8 cellular contexts compared by ENCODE assay signal in genomic region chr15:75043509-75044257, GRCh38. TPM values are rescaled to one million over a fixed set of nuclear protein-coding genes. Genes with fewer than 3 reads are reported as not detected.
A peak's percentile ranks its signal among the peaks of the same experiment; 100 is the strongest.
DNase-seq lines count a peak whose midpoint lies in the region; ATAC-seq and TF ChIP-seq lines count a peak whose summit lies in the region.

No MANE protein-coding gene starts in this region.

- H3K27ac Mint-ChIP-seq in chondrocyte (ENCODE audit: unreplicated experiment), result peak overlapping the region; percentile 98
- H3K27ac Mint-ChIP-seq in activated naive CD4-positive, alpha-beta T cell treated with anti-CD3 and anti-CD28 coated beads for 36 hours, result no peak overlapping the region

- CTCF ChIA-PET in AG04450 (lab: Charles Lee), result interaction anchor here (0.6 to 3.8 kb wide), 15 partner anchors 9 to 370 kb away, joined by 3 to 35 read pairs (median 4); partner anchors contain the start of gene C15orf39
- CTCF ChIA-PET in activated naive CD4-positive, alpha-beta T cell treated with anti-CD3 and anti-CD28 coated beads for 36 hours (lab: Charles Lee), result interaction anchor here (0.6 to 3.3 kb wide), 6 partner anchors 17 to 896 kb away, joined by 3 to 20 read pairs (median 4); partner anchors contain the start of gene C15orf39

- peak overlapping the region; percentile 46; the same call in 1 of the 2 replicates for H3K4me2 ChIP-seq in OCI-LY1 (ENCODE audit: low read length)

- H3K9me3 Mint-ChIP-seq in chondrocyte (ENCODE audit: low read depth), result no peaks in the 10 kb centered on the region
- H3K9me3 Mint-ChIP-seq in activated naive CD4-positive, alpha-beta T cell treated with anti-CD3 and anti-CD28 coated beads for 36 hours, result no peaks in the 10 kb centered on the region

- peak; percentile 66 for TF ChIP-seq CTCF in AG04450 (IDR thresholded peaks at IDR 0.05; ENCODE audit: low read depth, low read length)
- TF ChIP-seq CTCF in OCI-LY1 (IDR thresholded peaks at IDR 0.05; ENCODE audit: low read length), result no peak
- peak; percentile 78 for TF ChIP-seq CTCF in chondrocyte (IDR thresholded peaks at IDR 0.05)
- TF ChIP-seq CTCF in right lobe of liver (IDR thresholded peaks at IDR 0.05), result peak; percentile 33 to 49 (median 44)

- no peaks in the 10 kb centered on the region for H3K27me3 Mint-ChIP-seq in chondrocyte (ENCODE audit: low read depth)
- H3K27me3 Mint-ChIP-seq in activated naive CD4-positive, alpha-beta T cell treated with anti-CD3 and anti-CD28 coated beads for 36 hours (ENCODE audit: low read depth), result no peaks in the 10 kb centered on the region

- peak overlapping the region; percentile 94 for H3K27ac ChIP-seq in AG04450 (ENCODE audit: low read depth, low read length)
- H3K27ac ChIP-seq in OCI-LY1 (ENCODE audit: low read depth, low read length, poor library complexity, severe bottlenecking), result peak overlapping the region; percentile 76
- peak overlapping the region; percentile 63 to 83 (median 67) for H3K27ac ChIP-seq in right lobe of liver
- peak overlapping the region; percentile 97 for H3K27ac ChIP-seq in subcutaneous abdominal adipose tissue (ENCODE audit: low read depth, low read length)

- no peaks in the 10 kb centered on the region for H3K27me3 ChIP-seq in AG04450 (ENCODE audit: control insufficient read depth, insufficient read depth, low read length)
- no peaks in the 10 kb centered on the region for H3K27me3 ChIP-seq in OCI-LY1 (ENCODE audit: insufficient read depth, low read length)
- H3K27me3 ChIP-seq in right lobe of liver, result no peaks in the 10 kb centered on the region
- peaks cover 0 to 10% (median 0%) of the 10 kb centered on the region in 5 donors for H3K27me3 ChIP-seq in subcutaneous abdominal adipose tissue (ENCODE audit: control insufficient read depth in 5 of 5, insufficient read depth in 4 of 5, low read length in 5 of 5)

- H3K4me1 Mint-ChIP-seq in chondrocyte (ENCODE audit: low read depth), result peaks cover 60% of the 10 kb centered on the region
- peaks cover 5% of the 10 kb centered on the region for H3K4me1 Mint-ChIP-seq in activated naive CD4-positive, alpha-beta T cell treated with anti-CD3 and anti-CD28 coated beads for 36 hours (ENCODE audit: low read depth)

- peak; percentile 12 for TF ChIP-seq POLR2A in right lobe of liver (IDR thresholded peaks at IDR 0.05)

- H3K4me3 ChIP-seq in AG04450 (ENCODE audit: low read depth, low read length) (0 out of 2 replicates have a peak overlapping the region, but pooled peaks have one; percentile 10), OCI-LY1 (ENCODE audit: low read depth, low read length, poor library complexity, severe bottlenecking) (no peak overlapping the region), right lobe of liver (peak overlapping the region in 1 of 3 donors; percentile 11), subcutaneous abdominal adipose tissue (ENCODE audit: low read depth in 1 of 5, low read length in 5 of 5) (peak overlapping the region; percentile 26 to 57 (median 50))

- H3K9me2 ChIP-seq in OCI-LY1 (ENCODE audit: low read depth, low read length), result no peaks in the 10 kb centered on the region

- no peaks in the 10 kb centered on the region for H3F3A ChIP-seq in OCI-LY1 (ENCODE audit: insufficient read depth, low read length)

- no peaks in the 10 kb centered on the region for H3K79me2 ChIP-seq in OCI-LY1 (ENCODE audit: insufficient read depth, low read length)

- peak overlapping the region; percentile 2 for H3K4me3 Mint-ChIP-seq in chondrocyte (ENCODE audit: unreplicated experiment)
- no peak overlapping the region for H3K4me3 Mint-ChIP-seq in activated naive CD4-positive, alpha-beta T cell treated with anti-CD3 and anti-CD28 coated beads for 36 hours

- DNase-seq in AG04450 (ENCODE audit: low read depth, low spot score) (peak; percentile 98), chondrocyte (ENCODE audit: low spot score) (peak; percentile 98), right lobe of liver (peak; percentile 93 to 94 (median 94))
- DNase-seq in activated naive CD4-positive, alpha-beta T cell treated with anti-CD3 and anti-CD28 coated beads for 36 hours, result no peak

- intact Hi-C loops in right lobe of liver (cut with DNase I), result no loop called here
- intact Hi-C loops in activated naive CD4-positive, alpha-beta T cell treated with anti-CD3 and anti-CD28 coated beads for 36 hours (cut with micrococcal nuclease), result loop anchor here (1.0 kb wide), 1 partner anchor 161 kb away; no protein-coding TSS in a partner anchor

- H3K4me1 ChIP-seq in OCI-LY1 (ENCODE audit: insufficient read depth, low read length, severe bottlenecking) (peaks cover 36% of the 10 kb centered on the region), right lobe of liver (peaks cover 0 to 39% (median 12%) of the 10 kb centered on the region in 4 donors), subcutaneous abdominal adipose tissue (ENCODE audit: control insufficient read depth in 5 of 5, insufficient read depth in 5 of 5, low read length in 5 of 5) (peaks cover 42 to 77% (median 68%) of the 10 kb centered on the region in 5 donors)

- H3K9ac ChIP-seq in OCI-LY1 (ENCODE audit: low read length), result no peak overlapping the region; the same call in 1 of the 2 replicates
- H3K9ac ChIP-seq in subcutaneous abdominal adipose tissue (ENCODE audit: low read length in 5 of 5), result peak overlapping the region; percentile 14 to 99 (median 62)

- peaks cover 52% of the 10 kb centered on the region for H3K36me3 ChIP-seq in OCI-LY1 (ENCODE audit: insufficient read depth, low read length)
- no peaks in the 10 kb centered on the region for H3K36me3 ChIP-seq in right lobe of liver
- H3K36me3 ChIP-seq in subcutaneous abdominal adipose tissue (ENCODE audit: control insufficient read depth in 5 of 5, insufficient read depth in 5 of 5, low read length in 5 of 5), result peaks cover 0 to 5% (median 0%) of the 10 kb centered on the region in 5 donors

- H3K36me3 Mint-ChIP-seq in chondrocyte (ENCODE audit: low read depth), result peaks cover 1% of the 10 kb centered on the region
- H3K36me3 Mint-ChIP-seq in activated naive CD4-positive, alpha-beta T cell treated with anti-CD3 and anti-CD28 coated beads for 36 hours (ENCODE audit: low read depth), result peaks cover 3% of the 10 kb centered on the region

- POLR2A ChIA-PET in AG04450 (lab: Yijun Ruan, JAX), result interaction anchor here (0.6 to 2.6 kb wide), 12 partner anchors 11 to 173 kb away, joined by 3 to 28 read pairs (median 5); partner anchors contain the start of genes C15orf39 and PPCDC

- H4K20me1 ChIP-seq in OCI-LY1 (ENCODE audit: insufficient read depth, low read length), result no peaks in the 10 kb centered on the region

- no peaks in the 10 kb centered on the region for H3K9me3 ChIP-seq in AG04450 (ENCODE audit: control insufficient read depth, insufficient read depth, low read length)
- no peaks in the 10 kb centered on the region for H3K9me3 ChIP-seq in OCI-LY1 (ENCODE audit: low read length)
- no peaks in the 10 kb centered on the region for H3K9me3 ChIP-seq in right lobe of liver
- no peaks in the 10 kb centered on the region for H3K9me3 ChIP-seq in subcutaneous abdominal adipose tissue (ENCODE audit: control insufficient read depth in 5 of 5, low read length in 5 of 5)

- ATAC-seq in GM18511 (IDR thresholded peaks at IDR 0.05; ENCODE audit: unreplicated experiment) (peak; percentile 38), HG02938 (IDR thresholded peaks at IDR 0.05; ENCODE audit: unreplicated experiment) (peak; percentile 31), right lobe of liver (peak; percentile 74 to 85 (median 82))

- H2AFZ ChIP-seq in OCI-LY1 (ENCODE audit: low read length), result no peak overlapping the region

- 85% methylated on average over 2 of the region's 20 CpGs for WGBS in right lobe of liver (ENCODE audit: insufficient coverage, low coverage, low lambda C conversion rate, missing lambda C conversion rate)

RNA-seq across cellular contexts. Expression of gene PPCDC, which starts 20.3 kb away (rescaled TPM):
- polyA plus RNA-seq in AG04450 (2011; rRNA removed), result 5.5 and 7.1 TPM in 2 replicates
- polyA minus RNA-seq in AG04450 (2011; rRNA and poly(A)+ RNA removed), result 5.4 and 5.5 TPM in 2 replicates
- total RNA-seq in chondrocyte (7.3 to 12.9 TPM (median 8.7 TPM) in 3 replicates), right lobe of liver (10 to 100 TPM in 2 of 6 experiments, 1 to 10 TPM in 4; 5.9 to 21.5 (median 8.3) TPM)
- 10 to 100 TPM; 17.5 to 18.0 TPM for total RNA-seq in activated naive CD4-positive, alpha-beta T cell treated with anti-CD3 and anti-CD28 coated beads for 36 hours

RNA-seq across cellular contexts. Expression of gene SCAMP5, which starts 48.3 kb away (rescaled TPM):
- 2.1 TPM in 2 replicates for polyA plus RNA-seq in AG04450 (2011; rRNA removed)
- 2.9 and 3.5 TPM in 2 replicates for polyA minus RNA-seq in AG04450 (2011; rRNA and poly(A)+ RNA removed)
- total RNA-seq in chondrocyte (20.6 to 29.3 TPM (median 22.4 TPM) in 3 replicates), right lobe of liver (10 to 100 TPM in 3 of 6 experiments, 1 to 10 TPM in 2, under 1 TPM in 1; 0.53 to 15.7 (median 7.7) TPM)
- total RNA-seq in activated naive CD4-positive, alpha-beta T cell treated with anti-CD3 and anti-CD28 coated beads for 36 hours, result under 1 TPM; 0.15 to 0.38 TPM

Comparison
In these comparisons a context has a peak if more than half of its experiments do, and no peak if none do; other contexts are left out.
1. ATAC-seq: peak in every context shown above with its lines; median percentile 82 in right lobe of liver; 38 in GM18511; 31 in HG02938.